Comparison of ENCODE assay signal across 14 cellular contexts in the genomic region with DNA sequence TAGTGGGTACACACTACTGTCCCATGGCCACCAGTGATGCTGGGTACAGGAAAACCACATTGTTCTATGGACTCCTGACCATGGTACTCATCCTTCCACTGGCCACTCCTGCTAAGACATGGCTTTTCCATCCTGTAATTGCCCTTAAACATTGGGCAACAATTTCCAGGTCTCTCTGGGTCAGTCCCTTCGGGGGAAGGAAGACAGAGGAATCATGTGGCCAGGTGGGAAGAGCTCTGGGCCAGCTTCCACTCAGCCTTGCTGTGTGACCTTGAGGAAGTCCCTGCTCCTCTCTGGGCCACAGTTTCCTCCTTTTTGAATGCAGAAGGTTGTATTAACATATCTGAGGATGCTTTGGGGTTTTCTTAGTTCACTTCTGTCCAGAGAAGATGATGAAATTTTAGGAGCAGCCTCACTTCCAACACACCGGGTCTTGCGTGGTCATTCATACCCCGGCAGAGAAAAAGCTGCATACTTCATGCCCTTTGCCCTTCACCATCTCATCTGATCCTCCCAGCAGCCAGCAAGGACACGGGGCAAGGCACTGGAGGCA. TPM values are rescaled to one million over a fixed set of nuclear protein-coding genes. Genes with fewer than 3 reads are reported as not detected.
DNase-seq lines count a peak whose midpoint lies in the region; ATAC-seq, FAIRE-seq and TF ChIP-seq lines count a peak whose summit lies in the region.
"Had no signal": no experiment of that assay in that cellular context is flagged by ENCODE, and none has a peak within 500 bp of the region (broad histone marks: within the 10 kb centered on the region; RNA-seq: fewer than 3 reads in every experiment).

No MANE protein-coding gene starts in this region.

- no peak overlapping the region for H3K4me3 ChIP-seq in H1 (ENCODE audit: extremely low read depth in 1 of 4, insufficient read depth in 2 of 4, low read depth in 3 of 4, low read length in 4 of 4)
- H3K4me3 ChIP-seq in lung = peak overlapping the region; percentile 5
- no peak overlapping the region for H3K4me3 ChIP-seq in uterus
- H3K4me3 ChIP-seq: breast epithelium, gastrocnemius medialis, PC-9, tibial nerve had no signal

- in situ Hi-C loops in GM13977 (cut with MboI; ENCODE audit: low pct_unique_long_range_greater_than_20kb, low sequenced_read_pairs, unreplicated experiment) = no loop called here

- no peak overlapping the region for H3K4me3 Mint-ChIP-seq in activated CD4-positive, alpha-beta T cell treated with anti-CD3 and anti-CD28 coated beads, Interleukin-2, amount 10 ng/mL, durations not matched to agents 7 days and 5 days
- H3K4me3 Mint-ChIP-seq in MCF 10A (ENCODE audit: unreplicated experiment) = no peak overlapping the region
- H3K4me3 Mint-ChIP-seq: activated naive CD4-positive, alpha-beta T cell treated with anti-CD3 and anti-CD28 coated beads for 36 hours had no signal

- H3K9ac ChIP-seq in H1 (replicated peaks in 1 of 4; ENCODE audit: extremely low read depth in 1 of 4, low read depth in 3 of 4, low read length in 3 of 4) = no peak overlapping the region

- no peak for FAIRE-seq in H1 (lab: Jason Lieb, UNC)
- FAIRE-seq: islet of Langerhans had no signal

- no peak overlapping the region for H2BK12ac ChIP-seq in H1 (ENCODE audit: low read depth, low read length)

- BruUV-seq in MCF 10A (replicated peaks; lab: Mats Ljungman, UMichigan) = no TSS peak

- peaks cover 12% of the 10 kb centered on the region for H3K4me1 Mint-ChIP-seq in activated CD4-positive, alpha-beta T cell treated with anti-CD3 and anti-CD28 coated beads, Interleukin-2, amount 10 ng/mL, durations not matched to agents 7 days and 5 days
- H3K4me1 Mint-ChIP-seq in MCF 10A (ENCODE audit: insufficient read depth, unreplicated experiment) = no peaks in the 10 kb centered on the region

- CTCF ChIA-PET in activated CD4-positive, alpha-beta T cell treated with anti-CD3 and anti-CD28 coated beads, Interleukin-2, amount 10 ng/mL, durations not matched to agents 7 days and 5 days (lab: Charles Lee) = interaction anchor here (0.9 to 1.3 kb wide), 3 partner anchors 10 to 137 kb away, joined by 3 read pairs; no protein-coding TSS in a partner anchor
- CTCF ChIA-PET in H1 (lab: Charles Lee; ENCODE audit: partially characterized antibody) = interaction anchor here (0.7 to 14.7 kb wide), 6 partner anchors 11 to 204 kb away, joined by 3 to 247 read pairs (median 5); no protein-coding TSS in a partner anchor
- CTCF ChIA-PET in MCF 10A (lab: Yijun Ruan, JAX) = interaction anchor here (4.7 kb wide), 1 partner anchor 142 kb away, joined by 23 read pairs; no protein-coding TSS in a partner anchor

- no peak overlapping the region for H3K23ac ChIP-seq in H1 (ENCODE audit: insufficient read length)

- H3K4ac ChIP-seq in H1 (replicated peaks; ENCODE audit: insufficient read length, low read depth, low read length) = no peak overlapping the region

- no peak for TF ChIP-seq POLR2A in H1 (IDR thresholded peaks at IDR 0.05; ENCODE audit: control extremely low read depth in 1 of 2, low read depth in 2 of 2, low read length in 2 of 2)
- TF ChIP-seq POLR2A in uterus (IDR thresholded peaks at IDR 0.05) = no peak

- no peak overlapping the region for H2BK20ac ChIP-seq in H1 (ENCODE audit: low read length)

- H3K14ac ChIP-seq in H1 (ENCODE audit: insufficient read length) = no peak overlapping the region

- POLR2A ChIA-PET in activated CD4-positive, alpha-beta T cell treated with anti-CD3 and anti-CD28 coated beads, Interleukin-2, amount 10 ng/mL, durations not matched to agents 7 days and 5 days (lab: Charles Lee) = no interaction called here
- POLR2A ChIA-PET in H1 (lab: Charles Lee; ENCODE audit: partially characterized antibody) = no interaction called here
- POLR2A ChIA-PET in MCF 10A (lab: Yijun Ruan, JAX) = interaction anchor here (0.6 kb wide), 1 partner anchor 339 kb away, joined by 3 read pairs; no protein-coding TSS in a partner anchor

- ATAC-seq in lung (ENCODE audit: insufficient read depth, low FRiP score) = peak; percentile 20

- no peak for DNase-seq in activated CD4-positive, alpha-beta T cell treated with anti-CD3 and anti-CD28 coated beads, Interleukin-2, amount 10 ng/mL, durations not matched to agents 7 days and 5 days
- no peak for DNase-seq in activated CD4-positive, alpha-beta T cell treated with anti-CD3 and anti-CD28 coated beads for 48 hours
- DNase-seq in H1 (ENCODE audit: low read depth in 1 of 2, low spot score in 2 of 2) (no peak), lung (ENCODE audit: low spot score) (no peak), uterus (no peak), NCI-H82 treated with DMSO at 0.1 percent for 48 hours (lab: John Stamatoyannopoulos, UW; ENCODE audit: unreplicated experiment) (no peak), MCF 10A (ENCODE audit: unreplicated experiment) (no peak), GM13977 (ENCODE audit: low spot score) (no peak)
- DNase-seq: activated naive CD4-positive, alpha-beta T cell treated with anti-CD3 and anti-CD28 coated beads for 36 hours; gastrocnemius medialis; PC-9 had no signal

- TF ChIP-seq CTCF in H1 (IDR thresholded peaks at IDR 0.05; ENCODE audit: control extremely low read depth in 1 of 3, insufficient read depth in 1 of 3, low read depth in 1 of 3, low read length in 3 of 3) (no peak), lung (IDR thresholded peaks at IDR 0.05; ENCODE audit: control extremely low read depth, extremely low read depth) (no peak), uterus (IDR thresholded peaks at IDR 0.05) (no peak), MCF 10A (IDR thresholded peaks at IDR 0.05; ENCODE audit: unreplicated experiment) (no peak), GM13977 (IDR thresholded peaks at IDR 0.05; ENCODE audit: extremely low read depth, insufficient read depth, missing control alignments) (no peak)

- H4K8ac ChIP-seq in H1 (ENCODE audit: extremely low read depth, insufficient read depth, low read length) = no peak overlapping the region

- H2AK5ac ChIP-seq in H1 (ENCODE audit: low read depth, low read length) = no peak overlapping the region

- H3K27me3 ChIP-seq in H1 (replicated peaks in 1 of 4; ENCODE audit: control insufficient read depth in 3 of 4, extremely low read depth in 1 of 4, insufficient read depth in 3 of 4, low read length in 3 of 4) = no peaks in the 10 kb centered on the region
- H3K27me3 ChIP-seq in lung (ENCODE audit: control insufficient read depth, insufficient read depth) = no peaks in the 10 kb centered on the region
- H3K27me3 ChIP-seq in uterus = no peaks in the 10 kb centered on the region
- H3K27me3 ChIP-seq: breast epithelium, gastrocnemius medialis, tibial nerve had no signal

- no peak overlapping the region for H3K4me2 ChIP-seq in H1 (ENCODE audit: insufficient read depth in 1 of 2, low read depth in 2 of 2, low read length in 2 of 2)
- H3K4me2 ChIP-seq: PC-9 had no signal

- no peaks in the 10 kb centered on the region for H3K79me2 ChIP-seq in H1 (ENCODE audit: control insufficient read depth in 1 of 2, insufficient read depth in 2 of 2, low read length in 2 of 2)

- H3K9me3 ChIP-seq in H1 (ENCODE audit: insufficient read depth in 2 of 2, low read depth in 1 of 2, low read length in 1 of 2) = peaks cover 4 to 8% of the 10 kb centered on the region in 2 experiments; a peak in 3 of 4 replicates
- H3K9me3 ChIP-seq in lung (ENCODE audit: control insufficient read depth in 2 of 2, insufficient read depth in 1 of 2, low read length in 1 of 2) = no peaks in the 10 kb centered on the region
- no peaks in the 10 kb centered on the region for H3K9me3 ChIP-seq in uterus
- H3K9me3 ChIP-seq: breast epithelium, gastrocnemius medialis, tibial nerve had no signal

- H2BK5ac ChIP-seq in H1 (ENCODE audit: low read depth, low read length) = no peak overlapping the region

- H3K27me3 Mint-ChIP-seq in activated CD4-positive, alpha-beta T cell treated with anti-CD3 and anti-CD28 coated beads, Interleukin-2, amount 10 ng/mL, durations not matched to agents 7 days and 5 days = peaks cover 6% of the 10 kb centered on the region
- no peaks in the 10 kb centered on the region for H3K27me3 Mint-ChIP-seq in MCF 10A (ENCODE audit: insufficient read depth, unreplicated experiment)

- H3K56ac ChIP-seq in H1 (replicated peaks; ENCODE audit: insufficient read length, low read depth, low read length) = no peak overlapping the region

- H3K9me3 Mint-ChIP-seq in activated CD4-positive, alpha-beta T cell treated with anti-CD3 and anti-CD28 coated beads, Interleukin-2, amount 10 ng/mL, durations not matched to agents 7 days and 5 days = no peaks in the 10 kb centered on the region
- no peaks in the 10 kb centered on the region for H3K9me3 Mint-ChIP-seq in MCF 10A (ENCODE audit: unreplicated experiment)
- H3K9me3 Mint-ChIP-seq: activated naive CD4-positive, alpha-beta T cell treated with anti-CD3 and anti-CD28 coated beads for 36 hours had no signal

- no peak overlapping the region for H3K18ac ChIP-seq in H1 (ENCODE audit: extremely low read depth, low read length)

- no peak overlapping the region for H3K27ac ChIP-seq in H1 (ENCODE audit: low read depth, low read length)
- peak overlapping the region; percentile 44 to 78 for H3K27ac ChIP-seq in lung (ENCODE audit: low read depth in 1 of 2, low read length in 1 of 2)
- peak overlapping the region; percentile 29 to 42 for H3K27ac ChIP-seq in uterus
- H3K27ac ChIP-seq: PC-9 had no signal

- 92% methylated on average over 5 of the region's 5 CpGs; no CpG with 5 or more reads in 1 of the 2 experiments for WGBS in H1 (ENCODE audit: extremely low coverage in 1 of 2, insufficient coverage in 1 of 2, insufficient read length in 1 of 2, insufficient replicate concordance in 2 of 2, low coverage in 1 of 2, low lambda C conversion rate in 2 of 2, missing lambda C conversion rate in 1 of 2), 2 experiments
- 52 to 58% methylated on average over 5 of the region's 5 CpGs for WGBS in lung, 2 donors

- H3K4me1 ChIP-seq in H1 (replicated peaks in 1 of 4; ENCODE audit: control insufficient read depth in 3 of 4, insufficient read depth in 4 of 4, low read length in 3 of 4) (no peaks in the 10 kb centered on the region), lung (ENCODE audit: control insufficient read depth in 2 of 2, insufficient read depth in 2 of 2, low read length in 2 of 2) (peaks cover 15 to 18% of the 10 kb centered on the region in 2 donors), uterus (peaks cover 0 to 9% of the 10 kb centered on the region in 2 donors)
- H3K4me1 ChIP-seq: breast epithelium had no signal

- no peak overlapping the region for H2BK15ac ChIP-seq in H1 (ENCODE audit: low read length)

- no peaks in the 10 kb centered on the region for H4K20me1 ChIP-seq in H1 (replicated peaks in 1 of 2; ENCODE audit: control insufficient read depth in 1 of 2, insufficient read depth in 2 of 2, low read length in 2 of 2)

- H3K27ac Mint-ChIP-seq in activated CD4-positive, alpha-beta T cell treated with anti-CD3 and anti-CD28 coated beads, Interleukin-2, amount 10 ng/mL, durations not matched to agents 7 days and 5 days = peak overlapping the region; percentile 5
- no peak overlapping the region for H3K27ac Mint-ChIP-seq in MCF 10A (ENCODE audit: low read depth, unreplicated experiment)
- H3K27ac Mint-ChIP-seq: activated naive CD4-positive, alpha-beta T cell treated with anti-CD3 and anti-CD28 coated beads for 36 hours had no signal

- H3K79me1 ChIP-seq in H1 (ENCODE audit: low read depth, low read length) = no peaks in the 10 kb centered on the region

- H3K36me3 Mint-ChIP-seq in activated CD4-positive, alpha-beta T cell treated with anti-CD3 and anti-CD28 coated beads, Interleukin-2, amount 10 ng/mL, durations not matched to agents 7 days and 5 days (ENCODE audit: low read depth) = no peaks in the 10 kb centered on the region
- no peaks in the 10 kb centered on the region for H3K36me3 Mint-ChIP-seq in MCF 10A (ENCODE audit: insufficient read depth, unreplicated experiment)

- no peak overlapping the region for H4K91ac ChIP-seq in H1 (replicated peaks; ENCODE audit: insufficient read length, low read length)

- H2AFZ ChIP-seq in H1 (ENCODE audit: low read length) = no peak overlapping the region
- H2AFZ ChIP-seq: PC-9 had no signal

- H3K36me3 ChIP-seq in H1 (ENCODE audit: control insufficient read depth in 2 of 4, insufficient read depth in 4 of 4, low read length in 3 of 4) (no peaks in the 10 kb centered on the region), lung (ENCODE audit: control insufficient read depth in 2 of 2, insufficient read depth in 2 of 2, low read length in 2 of 2) (no peaks in the 10 kb centered on the region), uterus (no peaks in the 10 kb centered on the region)
- H3K36me3 ChIP-seq: breast epithelium, gastrocnemius medialis, tibial nerve had no signal

- no peak for TF ChIP-seq EP300 in H1 (IDR thresholded peaks at IDR 0.05; ENCODE audit: borderline replicate concordance in 1 of 2, low read depth in 2 of 2, low read length in 2 of 2)

- TF ChIP-seq RAD21 in H1 (IDR thresholded peaks at IDR 0.05 in 1 of 2, conservative IDR thresholded peaks at IDR 0.05 in 1 of 2; ENCODE audit: low read depth in 2 of 2, low read length in 2 of 2) = no peak

- intact Hi-C loops in uterus (cut with DNase I; ENCODE audit: low total_unique reads) = no loop called here
- intact Hi-C loops in MCF 10A (cut with micrococcal nuclease) = no loop called here

- no peak overlapping the region for H2BK120ac ChIP-seq in H1 (replicated peaks; ENCODE audit: low read depth, low read length)

- H3K23me2 ChIP-seq in H1 (ENCODE audit: low read depth, low read length) = no peaks in the 10 kb centered on the region

- H4K5ac ChIP-seq in H1 (ENCODE audit: insufficient read length, low read depth, low read length) = peak overlapping the region; percentile 41

RNA-seq across cellular contexts. Expression of gene SRRM1, which starts 50.8 kb away (rescaled TPM):
- 100 to 1,000 TPM; 183 to 191 TPM for total RNA-seq in activated CD4-positive, alpha-beta T cell treated with anti-CD3 and anti-CD28 coated beads, Interleukin-2, amount 10 ng/mL, durations not matched to agents 7 days and 5 days
- total RNA-seq in H1 (2021; fragmentation: NEBNext Ultra II Directional; extraction: Animal tissue kit (Norgen Biotek cat#: 25700)) = 230 and 255 TPM in 2 replicates
- 72.7 and 77.1 TPM in 2 replicates for polyA plus RNA-seq in H1 (2011; rRNA removed)
- polyA plus RNA-seq in H1 (2011; cell fraction: cytosol; rRNA removed) = 76.6 TPM
- 138 TPM for polyA plus RNA-seq in H1 (2011; cell fraction: nucleus; rRNA removed)
- 127 to 202 TPM (median 129 TPM) in 4 replicates for polyA plus RNA-seq in H1 (2012, experiment 1 of 2)
- polyA plus RNA-seq in H1 (2012, experiment 2 of 2) = 64.9 TPM
- polyA plus RNA-seq in H1 (2013, experiment 1 of 2) = 434 TPM
- 464 TPM for polyA plus RNA-seq in H1 (2013, experiment 2 of 2)
- 86.9 and 117 TPM in 2 replicates for polyA minus RNA-seq in H1 (2011; rRNA and poly(A)+ RNA removed)
- polyA minus RNA-seq in H1 (2011; cell fraction: cytosol; rRNA and poly(A)+ RNA removed) = 75.5 TPM
- polyA minus RNA-seq in H1 (2011; cell fraction: nucleus; rRNA and poly(A)+ RNA removed) = 191 TPM
- total RNA-seq in lung = 10 to 100 TPM; 92.4 to 95.8 TPM
- polyA plus RNA-seq in lung = 10 to 100 TPM; 37.4 to 42.3 TPM
- total RNA-seq in uterus = 100 to 1,000 TPM in 2 of 4 donors, 10 to 100 TPM in 2; 92.6 to 177 (median 129) TPM
- total RNA-seq in MCF 10A (2022) = 154 and 171 TPM in 2 replicates

RNA-seq across cellular contexts. Expression of gene CLIC4, which starts 51.3 kb away (rescaled TPM):
- total RNA-seq in activated CD4-positive, alpha-beta T cell treated with anti-CD3 and anti-CD28 coated beads, Interleukin-2, amount 10 ng/mL, durations not matched to agents 7 days and 5 days = 10 to 100 TPM; 14.2 to 15.5 TPM
- total RNA-seq in H1 (2021; fragmentation: NEBNext Ultra II Directional; extraction: Animal tissue kit (Norgen Biotek cat#: 25700)) = 281 and 293 TPM in 2 replicates
- polyA plus RNA-seq in H1 (2011; rRNA removed) (75.1 and 77.5 TPM in 2 replicates), lung (100 to 1,000 TPM in 1 of 2 donors, 10 to 100 TPM in 1; 52.0 to 106 TPM)
- 106 TPM for polyA plus RNA-seq in H1 (2011; cell fraction: cytosol; rRNA removed)
- 36.4 TPM for polyA plus RNA-seq in H1 (2011; cell fraction: nucleus; rRNA removed)
- 90.8 to 156 TPM (median 113 TPM) in 4 replicates for polyA plus RNA-seq in H1 (2012, experiment 1 of 2)
- 23.0 TPM for polyA plus RNA-seq in H1 (2012, experiment 2 of 2)
- 121 TPM for polyA plus RNA-seq in H1 (2013, experiment 1 of 2)
- polyA plus RNA-seq in H1 (2013, experiment 2 of 2) = 134 TPM
- polyA minus RNA-seq in H1 (2011; rRNA and poly(A)+ RNA removed) = 54.2 and 97.8 TPM in 2 replicates
- polyA minus RNA-seq in H1 (2011; cell fraction: cytosol; rRNA and poly(A)+ RNA removed) = 103 TPM
- 90.3 TPM for polyA minus RNA-seq in H1 (2011; cell fraction: nucleus; rRNA and poly(A)+ RNA removed)
- total RNA-seq in lung (100 to 1,000 TPM; 227 to 236 TPM), uterus (100 to 1,000 TPM; 294 to 434 (median 374) TPM), MCF 10A (2022) (242 and 281 TPM in 2 replicates)

Comparison
In these comparisons a context has a peak if more than half of its experiments do, and no peak if none do; other contexts are left out.
1. RNA of gene CLIC4, which starts 51.3 kb away (total RNA-seq): 294 to 434 TPM in uterus, 281 to 293 TPM in H1, 242 to 281 TPM in MCF 10A and 227 to 236 TPM in lung; 14.2 to 15.5 TPM in activated CD4-positive, alpha-beta T cell treated with anti-CD3 and anti-CD28 coated beads, Interleukin-2, amount 10 ng/mL, durations not matched to agents 7 days and 5 days; every median in the first group is over 10 times any median in the second.